Comparison of ENCODE assay signal across 1 cellular context in the genomic region with DNA sequence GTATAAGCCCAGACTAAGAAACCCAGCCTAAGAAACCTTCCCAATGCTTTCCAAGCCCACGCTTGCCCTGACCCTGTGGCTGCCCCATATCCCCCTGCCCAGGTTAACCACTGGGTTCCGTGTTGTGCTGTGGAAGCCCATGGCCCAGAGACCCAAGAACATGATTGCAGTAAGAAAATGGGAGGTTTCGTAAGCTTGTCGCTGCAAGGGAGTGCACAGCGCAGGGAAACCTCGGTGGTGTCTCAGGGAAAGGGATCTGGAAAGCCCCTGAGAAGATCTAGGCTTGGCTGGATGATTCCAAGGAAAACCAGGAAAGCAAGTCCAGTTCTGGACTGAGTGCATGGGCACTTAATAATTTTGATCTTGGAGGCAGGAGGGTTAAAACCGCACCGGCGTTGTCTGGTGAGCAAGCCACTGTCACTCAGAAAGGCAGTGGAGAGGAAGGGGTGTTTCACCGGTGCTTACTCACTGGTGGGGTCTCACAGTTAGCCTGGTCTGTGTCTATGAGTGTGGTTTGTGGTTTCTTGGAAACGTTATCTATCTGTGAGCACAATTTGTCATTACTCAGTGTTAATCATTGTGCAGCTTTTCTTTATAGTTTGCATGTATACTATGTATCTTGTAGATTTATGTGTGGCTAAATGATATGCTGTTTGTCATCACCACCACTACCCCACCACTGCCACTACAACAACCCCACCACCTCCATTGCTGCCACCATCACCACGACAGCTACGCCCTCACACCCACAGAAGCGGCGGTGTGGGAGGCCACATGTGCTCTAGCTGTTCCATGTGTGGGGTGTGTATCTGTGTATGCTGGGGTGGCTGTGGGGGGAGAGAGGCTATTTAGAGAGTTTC.
TF ChIP-seq lines count a peak whose summit lies in the region.

No MANE protein-coding gene starts in this region.

TF ChIP-seq in neural cell, 6 proteins besides CTCF, POLR2A, EP300 and RAD21:
- TF ChIP-seq, protein P1, sequence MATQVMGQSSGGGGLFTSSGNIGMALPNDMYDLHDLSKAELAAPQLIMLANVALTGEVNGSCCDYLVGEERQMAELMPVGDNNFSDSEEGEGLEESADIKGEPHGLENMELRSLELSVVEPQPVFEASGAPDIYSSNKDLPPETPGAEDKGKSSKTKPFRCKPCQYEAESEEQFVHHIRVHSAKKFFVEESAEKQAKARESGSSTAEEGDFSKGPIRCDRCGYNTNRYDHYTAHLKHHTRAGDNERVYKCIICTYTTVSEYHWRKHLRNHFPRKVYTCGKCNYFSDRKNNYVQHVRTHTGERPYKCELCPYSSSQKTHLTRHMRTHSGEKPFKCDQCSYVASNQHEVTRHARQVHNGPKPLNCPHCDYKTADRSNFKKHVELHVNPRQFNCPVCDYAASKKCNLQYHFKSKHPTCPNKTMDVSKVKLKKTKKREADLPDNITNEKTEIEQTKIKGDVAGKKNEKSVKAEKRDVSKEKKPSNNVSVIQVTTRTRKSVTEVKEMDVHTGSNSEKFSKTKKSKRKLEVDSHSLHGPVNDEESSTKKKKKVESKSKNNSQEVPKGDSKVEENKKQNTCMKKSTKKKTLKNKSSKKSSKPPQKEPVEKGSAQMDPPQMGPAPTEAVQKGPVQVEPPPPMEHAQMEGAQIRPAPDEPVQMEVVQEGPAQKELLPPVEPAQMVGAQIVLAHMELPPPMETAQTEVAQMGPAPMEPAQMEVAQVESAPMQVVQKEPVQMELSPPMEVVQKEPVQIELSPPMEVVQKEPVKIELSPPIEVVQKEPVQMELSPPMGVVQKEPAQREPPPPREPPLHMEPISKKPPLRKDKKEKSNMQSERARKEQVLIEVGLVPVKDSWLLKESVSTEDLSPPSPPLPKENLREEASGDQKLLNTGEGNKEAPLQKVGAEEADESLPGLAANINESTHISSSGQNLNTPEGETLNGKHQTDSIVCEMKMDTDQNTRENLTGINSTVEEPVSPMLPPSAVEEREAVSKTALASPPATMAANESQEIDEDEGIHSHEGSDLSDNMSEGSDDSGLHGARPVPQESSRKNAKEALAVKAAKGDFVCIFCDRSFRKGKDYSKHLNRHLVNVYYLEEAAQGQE (IDR thresholded peaks at IDR 0.05; ENCODE audit: borderline replicate concordance): peak; percentile 17
- TF ChIP-seq POLR2AphosphoS5 (IDR thresholded peaks at IDR 0.05): no peak
